In the genomic region with DNA sequence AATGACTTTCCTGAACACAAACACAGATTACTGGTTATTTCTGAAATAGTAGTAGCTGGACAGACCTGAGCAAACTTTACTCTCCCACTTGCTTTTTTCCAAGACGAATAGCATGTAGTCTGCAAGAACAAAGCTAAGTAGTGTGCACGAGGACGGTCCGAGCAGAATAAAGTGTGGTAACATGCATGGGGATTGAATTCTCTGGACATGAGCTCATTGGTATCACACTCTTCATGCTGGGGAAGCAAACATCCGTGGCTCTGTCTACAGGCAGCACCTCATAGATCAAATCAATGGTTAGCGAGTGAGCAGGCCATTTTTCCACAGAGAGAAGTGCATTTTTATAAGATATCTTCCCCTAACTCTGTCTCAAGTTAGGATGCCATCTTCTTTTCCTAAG, we compare ENCODE assay signal across 31 cellular contexts.
DNase-seq lines count a peak whose midpoint lies in the region; ATAC-seq and TF ChIP-seq lines count a peak whose summit lies in the region.
"Had no signal": no experiment of that assay in that cellular context is flagged by ENCODE, and none has a peak within 500 bp of the region (broad histone marks: within the 10 kb centered on the region; RNA-seq: fewer than 3 reads in every experiment).

No MANE protein-coding gene starts in this region.

- H2AFZ ChIP-seq in smooth muscle cell (ENCODE audit: low read depth), result no peak overlapping the region
- H2AFZ ChIP-seq: PC-9 had no signal

- no peak for TF ChIP-seq POLR2A in upper lobe of left lung (IDR thresholded peaks at IDR 0.05)

- WGBS in smooth muscle cell (ENCODE audit: low lambda C conversion rate), result 46% methylated on average over 6 of the region's 6 CpGs
- WGBS in upper lobe of left lung, 2 donors, result 70 to 84% methylated on average over 6 of the region's 6 CpGs

- H3K27me3 ChIP-seq in smooth muscle cell (ENCODE audit: low read depth), result no peaks in the 10 kb centered on the region
- H3K27me3 ChIP-seq in upper lobe of left lung, result no peaks in the 10 kb centered on the region
- H3K27me3 ChIP-seq: left lung, neutrophil, tibial nerve had no signal

- H3F3A ChIP-seq in smooth muscle cell (ENCODE audit: low read depth), result peaks cover 4% of the 10 kb centered on the region

- no peaks in the 10 kb centered on the region for H3K9me3 ChIP-seq in smooth muscle cell (replicated peaks; ENCODE audit: low read depth)
- no peaks in the 10 kb centered on the region for H3K9me3 ChIP-seq in upper lobe of left lung
- H3K9me3 ChIP-seq: left lung, neutrophil, prostate gland, tibial nerve had no signal

- peak; percentile 4 for ATAC-seq in GM18868 (IDR thresholded peaks at IDR 0.05; ENCODE audit: unreplicated experiment)
- ATAC-seq in HG03354 (IDR thresholded peaks at IDR 0.05; ENCODE audit: poor library complexity, severe bottlenecking, unreplicated experiment), result no peak
- ATAC-seq in activated naive CD4-positive, alpha-beta T cell treated with anti-CD3 and anti-CD28 coated beads, Interleukin-2, amount 50 U/mL, for 72 hours, result no peak
- no peak for ATAC-seq in upper lobe of left lung (ENCODE audit: low FRiP score in 2 of 2)
- ATAC-seq: activated CD4-positive, alpha-beta T cell treated with anti-CD3 and anti-CD28 coated beads for 36 hours; activated CD8-positive, alpha-beta T cell treated with anti-CD3 and anti-CD28 coated beads, Interleukin-2, amount 10 ng/mL, durations not matched to agents 7 days and 5 days; activated T-helper 17 cell treated with anti-CD3 and anti-CD28 coated beads, Interleukin-2, amount 50 U/mL, for 72 hours; left lung; sciatic nerve had no signal

- no peak overlapping the region for H3K27ac Mint-ChIP-seq in activated naive CD4-positive, alpha-beta T cell treated with anti-CD3 and anti-CD28 coated beads, Interleukin-2, amount 50 U/mL, for 72 hours
- H3K27ac Mint-ChIP-seq: activated CD4-positive, alpha-beta T cell treated with anti-CD3 and anti-CD28 coated beads for 36 hours; activated CD8-positive, alpha-beta T cell treated with anti-CD3 and anti-CD28 coated beads, Interleukin-2, amount 10 ng/mL, durations not matched to agents 7 days and 5 days; activated naive CD4-positive, alpha-beta T cell treated with anti-CD3 and anti-CD28 coated beads, Interleukin-2, amount 10 ng/mL, durations not matched to agents 7 days and 5 days; activated T-helper 17 cell treated with anti-CD3 and anti-CD28 coated beads, Interleukin-2, amount 50 U/mL, for 72 hours had no signal

- no peaks in the 10 kb centered on the region for H4K20me1 ChIP-seq in smooth muscle cell (ENCODE audit: low read depth)

- H3K4me3 ChIP-seq in fibroblast of mammary gland (ENCODE audit: control insufficient read depth, low read depth, low read length), result no peak overlapping the region
- H3K4me3 ChIP-seq in smooth muscle cell, result no peak overlapping the region
- no peak overlapping the region for H3K4me3 ChIP-seq in upper lobe of left lung
- H3K4me3 ChIP-seq: left lung, PC-9, prostate gland, tibial nerve had no signal

- H3K4me2 ChIP-seq in smooth muscle cell, result peak overlapping the region; percentile 48

- peak overlapping the region; percentile 37 for H3K9ac ChIP-seq in smooth muscle cell (ENCODE audit: low read depth)

- TF ChIP-seq CTCF in fibroblast of mammary gland (conservative IDR thresholded peaks at IDR 0.05; ENCODE audit: control insufficient read depth, insufficient read depth, low read depth, low read length), result no peak
- no peak for TF ChIP-seq CTCF in smooth muscle cell (IDR thresholded peaks at IDR 0.05; ENCODE audit: borderline replicate concordance, insufficient read depth, poor library complexity, severe bottlenecking)
- no peak for TF ChIP-seq CTCF in upper lobe of left lung (IDR thresholded peaks at IDR 0.05)

- no peaks in the 10 kb centered on the region for H3K79me2 ChIP-seq in smooth muscle cell (ENCODE audit: low read depth)

- H3K4me1 ChIP-seq in smooth muscle cell (ENCODE audit: low read depth) (peaks cover 5% of the 10 kb centered on the region), upper lobe of left lung (peaks cover 0 to 9% (median 5%) of the 10 kb centered on the region in 4 donors)
- H3K4me1 ChIP-seq: prostate gland had no signal

- peak; percentile 43 for DNase-seq in RPMI7951 (ENCODE audit: low read depth)
- peak; percentile 43 for DNase-seq in fibroblast of mammary gland (ENCODE audit: low read depth)
- DNase-seq in smooth muscle cell (lab: John Stamatoyannopoulos, UW; ENCODE audit: unreplicated experiment), result no peak
- DNase-seq in activated naive CD4-positive, alpha-beta T cell treated with anti-CD3 and anti-CD28 coated beads, Interleukin-2, amount 50 U/mL, for 72 hours (ENCODE audit: low spot score in 2 of 2), result no peak
- DNase-seq in upper lobe of left lung, result no peak
- DNase-seq: activated CD4-positive, alpha-beta T cell treated with anti-CD3 and anti-CD28 coated beads for 36 hours; activated CD8-positive, alpha-beta T cell treated with anti-CD3 and anti-CD28 coated beads, Interleukin-2, amount 10 ng/mL, durations not matched to agents 7 days and 5 days; activated naive CD4-positive, alpha-beta T cell treated with anti-CD3 and anti-CD28 coated beads, Interleukin-2, amount 10 ng/mL, durations not matched to agents 7 days and 5 days; amniotic stem cell; C1 segment of cervical spinal cord; DMS79; effector CD8-positive, alpha-beta T cell; GOT3; HFFc6; left lung; NCI-H1105; NCI-H1930; NCI-H526; PC-9; SHP77 treated with DMSO at 0.1 percent for 48 hours; stimulated activated CD4-positive, alpha-beta T cell treated with anti-CD3 and anti-CD28 coated beads, Interleukin-15, amount 100 ng/mL, for 24 hours; stimulated activated CD4-positive, alpha-beta T cell treated with anti-CD3 and anti-CD28 coated beads, Interleukin-4, amount 100 ng/mL, for 4 hours had no signal

- no peaks in the 10 kb centered on the region for H3K9me3 Mint-ChIP-seq in activated naive CD4-positive, alpha-beta T cell treated with anti-CD3 and anti-CD28 coated beads, Interleukin-2, amount 50 U/mL, for 72 hours
- H3K9me3 Mint-ChIP-seq: activated naive CD4-positive, alpha-beta T cell treated with anti-CD3 and anti-CD28 coated beads, Interleukin-2, amount 10 ng/mL, durations not matched to agents 7 days and 5 days; activated T-helper 17 cell treated with anti-CD3 and anti-CD28 coated beads, Interleukin-2, amount 50 U/mL, for 72 hours; HFFc6 had no signal

- H3K36me3 ChIP-seq in smooth muscle cell (ENCODE audit: low read depth) (no peaks in the 10 kb centered on the region), upper lobe of left lung (peaks cover 0 to 6% (median 0%) of the 10 kb centered on the region in 4 donors)
- H3K36me3 ChIP-seq: left lung, neutrophil, prostate gland, tibial nerve had no signal

- H3K27ac ChIP-seq in smooth muscle cell (ENCODE audit: low read depth) (peak overlapping the region; percentile 86), upper lobe of left lung (no peak overlapping the region)
- H3K27ac ChIP-seq: epithelial cell of prostate, left lung, neutrophil, prostate gland, tibial nerve, VCaP had no signal

- no peak for TF ChIP-seq EP300 in upper lobe of left lung (IDR thresholded peaks at IDR 0.05)

- H3K36me3 Mint-ChIP-seq in activated naive CD4-positive, alpha-beta T cell treated with anti-CD3 and anti-CD28 coated beads, Interleukin-2, amount 50 U/mL, for 72 hours, result no peaks in the 10 kb centered on the region
- H3K36me3 Mint-ChIP-seq: activated naive CD4-positive, alpha-beta T cell treated with anti-CD3 and anti-CD28 coated beads, Interleukin-2, amount 10 ng/mL, durations not matched to agents 7 days and 5 days had no signal

Comparison
In these comparisons a context has a peak if more than half of its experiments do, and no peak if none do; other contexts are left out.
1. DNase-seq: peak in RPMI7951 (single experiment) and fibroblast of mammary gland (single experiment); none in smooth muscle cell (single experiment), activated naive CD4-positive, alpha-beta T cell treated with anti-CD3 and anti-CD28 coated beads, Interleukin-2, amount 50 U/mL, for 72 hours (0 of 2) and upper lobe of left lung (0 of 2).